In genomic region chr6:43172127-43173007, GRCh38 we compare ENCODE assay signal across 1 cellular context.
TF ChIP-seq lines count a peak whose summit lies in the region.

No MANE protein-coding gene starts in this region.

TF ChIP-seq in HEK293, 187 proteins besides CTCF, POLR2A, EP300 and RAD21 (continued from another document and continues in another):
- TF ChIP-seq, protein P1, sequence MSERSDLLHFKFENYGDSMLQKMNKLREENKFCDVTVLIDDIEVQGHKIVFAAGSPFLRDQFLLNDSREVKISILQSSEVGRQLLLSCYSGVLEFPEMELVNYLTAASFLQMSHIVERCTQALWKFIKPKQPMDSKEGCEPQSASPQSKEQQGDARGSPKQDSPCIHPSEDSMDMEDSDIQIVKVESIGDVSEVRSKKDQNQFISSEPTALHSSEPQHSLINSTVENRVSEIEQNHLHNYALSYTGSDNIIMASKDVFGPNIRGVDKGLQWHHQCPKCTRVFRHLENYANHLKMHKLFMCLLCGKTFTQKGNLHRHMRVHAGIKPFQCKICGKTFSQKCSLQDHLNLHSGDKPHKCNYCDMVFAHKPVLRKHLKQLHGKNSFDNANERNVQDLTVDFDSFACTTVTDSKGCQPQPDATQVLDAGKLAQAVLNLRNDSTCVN (tag by site-specific recombination; optimal IDR thresholded peaks at IDR 0.05): peak; percentile 83
- TF ChIP-seq ZNF280C (tag by site-specific recombination; IDR thresholded peaks at IDR 0.05): no peak
- TF ChIP-seq ZNF558 (tag by site-specific recombination; IDR thresholded peaks at IDR 0.05): no peak
- TF ChIP-seq ZNF585B (tag by site-specific recombination; IDR thresholded peaks at IDR 0.05): no peak
- TF ChIP-seq MZF1 (tag by site-specific recombination; IDR thresholded peaks at IDR 0.05; ENCODE audit: borderline replicate concordance): no peak
- no peak for TF ChIP-seq HOXA7 (CRISPR knock-in tag; IDR thresholded peaks at IDR 0.05; ENCODE audit: borderline replicate concordance)
- TF ChIP-seq WT1 (tag by site-specific recombination; IDR thresholded peaks at IDR 0.05): peak; percentile 77
- no peak for TF ChIP-seq ZNF544 (tag by site-specific recombination; IDR thresholded peaks at IDR 0.05)
- TF ChIP-seq ZNF2 (tag by site-specific recombination; IDR thresholded peaks at IDR 0.05): no peak; the same call in 1 of the 2 replicates
- TF ChIP-seq ZNF133 (tag by site-specific recombination; IDR thresholded peaks at IDR 0.05): no peak
- TF ChIP-seq, protein P2, sequence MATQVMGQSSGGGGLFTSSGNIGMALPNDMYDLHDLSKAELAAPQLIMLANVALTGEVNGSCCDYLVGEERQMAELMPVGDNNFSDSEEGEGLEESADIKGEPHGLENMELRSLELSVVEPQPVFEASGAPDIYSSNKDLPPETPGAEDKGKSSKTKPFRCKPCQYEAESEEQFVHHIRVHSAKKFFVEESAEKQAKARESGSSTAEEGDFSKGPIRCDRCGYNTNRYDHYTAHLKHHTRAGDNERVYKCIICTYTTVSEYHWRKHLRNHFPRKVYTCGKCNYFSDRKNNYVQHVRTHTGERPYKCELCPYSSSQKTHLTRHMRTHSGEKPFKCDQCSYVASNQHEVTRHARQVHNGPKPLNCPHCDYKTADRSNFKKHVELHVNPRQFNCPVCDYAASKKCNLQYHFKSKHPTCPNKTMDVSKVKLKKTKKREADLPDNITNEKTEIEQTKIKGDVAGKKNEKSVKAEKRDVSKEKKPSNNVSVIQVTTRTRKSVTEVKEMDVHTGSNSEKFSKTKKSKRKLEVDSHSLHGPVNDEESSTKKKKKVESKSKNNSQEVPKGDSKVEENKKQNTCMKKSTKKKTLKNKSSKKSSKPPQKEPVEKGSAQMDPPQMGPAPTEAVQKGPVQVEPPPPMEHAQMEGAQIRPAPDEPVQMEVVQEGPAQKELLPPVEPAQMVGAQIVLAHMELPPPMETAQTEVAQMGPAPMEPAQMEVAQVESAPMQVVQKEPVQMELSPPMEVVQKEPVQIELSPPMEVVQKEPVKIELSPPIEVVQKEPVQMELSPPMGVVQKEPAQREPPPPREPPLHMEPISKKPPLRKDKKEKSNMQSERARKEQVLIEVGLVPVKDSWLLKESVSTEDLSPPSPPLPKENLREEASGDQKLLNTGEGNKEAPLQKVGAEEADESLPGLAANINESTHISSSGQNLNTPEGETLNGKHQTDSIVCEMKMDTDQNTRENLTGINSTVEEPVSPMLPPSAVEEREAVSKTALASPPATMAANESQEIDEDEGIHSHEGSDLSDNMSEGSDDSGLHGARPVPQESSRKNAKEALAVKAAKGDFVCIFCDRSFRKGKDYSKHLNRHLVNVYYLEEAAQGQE (tag by site-specific recombination; IDR thresholded peaks at IDR 0.05): no peak
- peak; percentile 94 for TF ChIP-seq ZNF600 (tag by site-specific recombination; IDR thresholded peaks at IDR 0.05)
- no peak for TF ChIP-seq HOXC10 (CRISPR knock-in tag; IDR thresholded peaks at IDR 0.05)
- TF ChIP-seq, protein P3, sequence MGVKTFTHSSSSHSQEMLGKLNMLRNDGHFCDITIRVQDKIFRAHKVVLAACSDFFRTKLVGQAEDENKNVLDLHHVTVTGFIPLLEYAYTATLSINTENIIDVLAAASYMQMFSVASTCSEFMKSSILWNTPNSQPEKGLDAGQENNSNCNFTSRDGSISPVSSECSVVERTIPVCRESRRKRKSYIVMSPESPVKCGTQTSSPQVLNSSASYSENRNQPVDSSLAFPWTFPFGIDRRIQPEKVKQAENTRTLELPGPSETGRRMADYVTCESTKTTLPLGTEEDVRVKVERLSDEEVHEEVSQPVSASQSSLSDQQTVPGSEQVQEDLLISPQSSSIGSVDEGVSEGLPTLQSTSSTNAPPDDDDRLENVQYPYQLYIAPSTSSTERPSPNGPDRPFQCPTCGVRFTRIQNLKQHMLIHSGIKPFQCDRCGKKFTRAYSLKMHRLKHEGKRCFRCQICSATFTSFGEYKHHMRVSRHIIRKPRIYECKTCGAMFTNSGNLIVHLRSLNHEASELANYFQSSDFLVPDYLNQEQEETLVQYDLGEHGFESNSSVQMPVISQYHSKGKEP (tag by site-specific recombination; IDR thresholded peaks at IDR 0.05): no peak
- TF ChIP-seq ZNF664 (tag by site-specific recombination; IDR thresholded peaks at IDR 0.05): no peak
- TF ChIP-seq ZNF596 (tag by site-specific recombination; IDR thresholded peaks at IDR 0.05): no peak
- TF ChIP-seq ZNF239 (tag by site-specific recombination; IDR thresholded peaks at IDR 0.05): no peak
- TF ChIP-seq PRDM4 (tag by site-specific recombination; IDR thresholded peaks at IDR 0.05): no peak
- TF ChIP-seq, protein P4, sequence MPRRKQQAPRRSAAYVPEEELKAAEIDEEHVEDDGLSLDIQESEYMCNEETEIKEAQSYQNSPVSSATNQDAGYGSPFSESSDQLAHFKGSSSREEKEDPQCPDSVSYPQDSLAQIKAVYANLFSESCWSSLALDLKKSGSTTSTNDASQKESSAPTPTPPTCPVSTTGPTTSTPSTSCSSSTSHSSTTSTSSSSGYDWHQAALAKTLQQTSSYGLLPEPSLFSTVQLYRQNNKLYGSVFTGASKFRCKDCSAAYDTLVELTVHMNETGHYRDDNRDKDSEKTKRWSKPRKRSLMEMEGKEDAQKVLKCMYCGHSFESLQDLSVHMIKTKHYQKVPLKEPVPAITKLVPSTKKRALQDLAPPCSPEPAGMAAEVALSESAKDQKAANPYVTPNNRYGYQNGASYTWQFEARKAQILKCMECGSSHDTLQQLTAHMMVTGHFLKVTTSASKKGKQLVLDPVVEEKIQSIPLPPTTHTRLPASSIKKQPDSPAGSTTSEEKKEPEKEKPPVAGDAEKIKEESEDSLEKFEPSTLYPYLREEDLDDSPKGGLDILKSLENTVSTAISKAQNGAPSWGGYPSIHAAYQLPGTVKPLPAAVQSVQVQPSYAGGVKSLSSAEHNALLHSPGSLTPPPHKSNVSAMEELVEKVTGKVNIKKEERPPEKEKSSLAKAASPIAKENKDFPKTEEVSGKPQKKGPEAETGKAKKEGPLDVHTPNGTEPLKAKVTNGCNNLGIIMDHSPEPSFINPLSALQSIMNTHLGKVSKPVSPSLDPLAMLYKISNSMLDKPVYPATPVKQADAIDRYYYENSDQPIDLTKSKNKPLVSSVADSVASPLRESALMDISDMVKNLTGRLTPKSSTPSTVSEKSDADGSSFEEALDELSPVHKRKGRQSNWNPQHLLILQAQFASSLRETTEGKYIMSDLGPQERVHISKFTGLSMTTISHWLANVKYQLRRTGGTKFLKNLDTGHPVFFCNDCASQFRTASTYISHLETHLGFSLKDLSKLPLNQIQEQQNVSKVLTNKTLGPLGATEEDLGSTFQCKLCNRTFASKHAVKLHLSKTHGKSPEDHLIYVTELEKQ (tag by site-specific recombination; IDR thresholded peaks at IDR 0.05; ENCODE audit: borderline replicate concordance): no peak
- TF ChIP-seq ZNF114 (tag by site-specific recombination; IDR thresholded peaks at IDR 0.05): no peak
- TF ChIP-seq ZNF335 (tag by site-specific recombination; conservative IDR thresholded peaks at IDR 0.05): peak; percentile 97
- no peak for TF ChIP-seq ZNF549 (tag by site-specific recombination; IDR thresholded peaks at IDR 0.05)
- TF ChIP-seq RBAK (tag by site-specific recombination; IDR thresholded peaks at IDR 0.05): no peak
- TF ChIP-seq, protein P5, sequence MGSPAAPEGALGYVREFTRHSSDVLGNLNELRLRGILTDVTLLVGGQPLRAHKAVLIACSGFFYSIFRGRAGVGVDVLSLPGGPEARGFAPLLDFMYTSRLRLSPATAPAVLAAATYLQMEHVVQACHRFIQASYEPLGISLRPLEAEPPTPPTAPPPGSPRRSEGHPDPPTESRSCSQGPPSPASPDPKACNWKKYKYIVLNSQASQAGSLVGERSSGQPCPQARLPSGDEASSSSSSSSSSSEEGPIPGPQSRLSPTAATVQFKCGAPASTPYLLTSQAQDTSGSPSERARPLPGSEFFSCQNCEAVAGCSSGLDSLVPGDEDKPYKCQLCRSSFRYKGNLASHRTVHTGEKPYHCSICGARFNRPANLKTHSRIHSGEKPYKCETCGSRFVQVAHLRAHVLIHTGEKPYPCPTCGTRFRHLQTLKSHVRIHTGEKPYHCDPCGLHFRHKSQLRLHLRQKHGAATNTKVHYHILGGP (tag by site-specific recombination; IDR thresholded peaks at IDR 0.05): no peak
- no peak for TF ChIP-seq SCRT1 (tag by site-specific recombination; IDR thresholded peaks at IDR 0.05; ENCODE audit: borderline replicate concordance)
- TF ChIP-seq, protein P6, sequence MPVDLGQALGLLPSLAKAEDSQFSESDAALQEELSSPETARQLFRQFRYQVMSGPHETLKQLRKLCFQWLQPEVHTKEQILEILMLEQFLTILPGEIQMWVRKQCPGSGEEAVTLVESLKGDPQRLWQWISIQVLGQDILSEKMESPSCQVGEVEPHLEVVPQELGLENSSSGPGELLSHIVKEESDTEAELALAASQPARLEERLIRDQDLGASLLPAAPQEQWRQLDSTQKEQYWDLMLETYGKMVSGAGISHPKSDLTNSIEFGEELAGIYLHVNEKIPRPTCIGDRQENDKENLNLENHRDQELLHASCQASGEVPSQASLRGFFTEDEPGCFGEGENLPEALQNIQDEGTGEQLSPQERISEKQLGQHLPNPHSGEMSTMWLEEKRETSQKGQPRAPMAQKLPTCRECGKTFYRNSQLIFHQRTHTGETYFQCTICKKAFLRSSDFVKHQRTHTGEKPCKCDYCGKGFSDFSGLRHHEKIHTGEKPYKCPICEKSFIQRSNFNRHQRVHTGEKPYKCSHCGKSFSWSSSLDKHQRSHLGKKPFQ (tag by site-specific recombination; IDR thresholded peaks at IDR 0.05): no peak
- TF ChIP-seq ZNF837 (tag by site-specific recombination; IDR thresholded peaks at IDR 0.05): no peak
- TF ChIP-seq ZNF174 (tag by site-specific recombination; IDR thresholded peaks at IDR 0.05): no peak
- 0 out of 2 replicates have a peak, but pooled peaks have one; percentile 15 for TF ChIP-seq PRDM1 (tag by site-specific recombination; IDR thresholded peaks at IDR 0.05)
- TF ChIP-seq ZNF548 (tag by site-specific recombination; IDR thresholded peaks at IDR 0.05): no peak
- peak; percentile 72; the same call in 1 of the 2 replicates for TF ChIP-seq ZFP37 (tag by site-specific recombination; IDR thresholded peaks at IDR 0.05)
- TF ChIP-seq KLF17 (tag by site-specific recombination; IDR thresholded peaks at IDR 0.05): no peak; the same call in 1 of the 2 replicates
- TF ChIP-seq ZNF121 (tag by site-specific recombination; IDR thresholded peaks at IDR 0.05): 0 out of 2 replicates have a peak, but pooled peaks have one; percentile 41
- TF ChIP-seq ZNF423 (tag by site-specific recombination; IDR thresholded peaks at IDR 0.05): no peak
- peak; percentile 51; the same call in 1 of the 2 replicates for TF ChIP-seq ZNF76 (tag by site-specific recombination; IDR thresholded peaks at IDR 0.05; ENCODE audit: borderline replicate concordance, low read depth)
- TF ChIP-seq ZNF792 (tag by site-specific recombination; IDR thresholded peaks at IDR 0.05): no peak
- TF ChIP-seq ZNF791 (tag by site-specific recombination; IDR thresholded peaks at IDR 0.05): no peak
- TF ChIP-seq ZNF274 (IDR thresholded peaks at IDR 0.05; ENCODE audit: low read length): no peak
- no peak for TF ChIP-seq ZNF274 (tag by site-specific recombination; IDR thresholded peaks at IDR 0.05; ENCODE audit: borderline replicate concordance)
- TF ChIP-seq GLI4 (tag by site-specific recombination; IDR thresholded peaks at IDR 0.05): no peak
- no peak for TF ChIP-seq HOXD13 (CRISPR knock-in tag; IDR thresholded peaks at IDR 0.05; ENCODE audit: borderline replicate concordance)
- 0 out of 2 replicates have a peak, but pooled peaks have one; percentile 33 for TF ChIP-seq YY1 (tag by site-specific recombination; IDR thresholded peaks at IDR 0.05)
- peak; percentile 69 for TF ChIP-seq ZSCAN30 (tag by site-specific recombination; IDR thresholded peaks at IDR 0.05)
- TF ChIP-seq ZNF169 (tag by site-specific recombination; IDR thresholded peaks at IDR 0.05): no peak
